In the genomic region with DNA sequence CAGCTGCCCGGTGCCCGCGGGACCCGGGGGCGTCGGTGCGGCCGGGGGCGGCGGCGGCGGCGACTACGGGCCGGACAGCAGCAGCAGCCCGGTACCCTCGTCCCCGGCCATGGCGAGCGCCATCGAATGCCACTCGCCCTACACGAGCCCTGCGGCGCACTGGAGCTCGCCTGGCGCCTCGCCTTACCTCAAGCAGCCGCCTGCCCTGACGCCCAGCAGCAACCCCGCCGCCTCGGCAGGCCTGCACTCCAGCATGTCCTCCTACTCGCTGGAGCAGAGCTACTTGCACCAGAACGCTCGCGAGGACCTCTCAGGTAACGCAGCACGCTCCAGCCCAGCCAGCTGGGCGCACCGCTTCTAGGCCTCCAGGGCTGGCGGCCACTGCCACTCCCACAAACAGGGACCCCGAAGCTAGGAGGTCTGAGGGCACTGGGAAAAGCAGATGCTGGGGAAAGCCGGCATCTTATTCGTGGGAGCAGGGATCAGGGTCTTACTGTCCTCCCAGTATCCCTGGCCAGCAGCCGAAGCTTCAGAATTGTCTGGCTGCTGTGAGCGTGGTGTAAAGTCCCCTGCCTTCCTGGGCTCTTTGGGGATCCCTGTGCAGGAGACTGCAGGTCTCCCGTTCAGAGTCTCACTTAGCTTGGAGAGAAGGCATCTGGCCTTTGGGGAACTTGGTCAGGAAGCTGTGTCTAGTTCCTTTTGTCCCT, we compare ENCODE assay signal across 10 cellular contexts. TPM values are rescaled to one million over a fixed set of nuclear protein-coding genes. Genes with fewer than 3 reads are reported as not detected.
DNase-seq lines count a peak whose midpoint lies in the region; ATAC-seq and TF ChIP-seq lines count a peak whose summit lies in the region.
"Had no signal": no experiment of that assay in that cellular context is flagged by ENCODE, and none has a peak within 500 bp of the region (broad histone marks: within the 10 kb centered on the region; RNA-seq: fewer than 3 reads in every experiment).

No MANE protein-coding gene starts in this region.

- peak overlapping the region; percentile 32 for H3K4me3 Mint-ChIP-seq in activated naive CD8-positive, alpha-beta T cell
- no peak overlapping the region for H3K4me3 Mint-ChIP-seq in activated naive CD8-positive, alpha-beta T cell treated with anti-CD3 and anti-CD28 coated beads for 36 hours
- H3K4me3 Mint-ChIP-seq in memory B cell = peak overlapping the region; percentile 44

- DNase-seq in activated naive CD8-positive, alpha-beta T cell treated with anti-CD3 and anti-CD28 coated beads for 36 hours = no peak
- no peak for DNase-seq in brain microvascular endothelial cell
- no peak for DNase-seq in memory B cell (ENCODE audit: low spot score in 2 of 2)
- DNase-seq in transverse colon = no peak
- no peak for DNase-seq in SK-N-DZ (ENCODE audit: low spot score)
- DNase-seq in NCI-H2081 treated with DMSO at 0.1 percent for 48 hours (lab: John Stamatoyannopoulos, UW) = no peak
- DNase-seq in NCI-H2196 (lab: John Stamatoyannopoulos, UW; ENCODE audit: unreplicated experiment) = no peak

- in situ Hi-C loops in brain microvascular endothelial cell (cut with HindIII; ENCODE audit: low pct_ligation_motif_present, low sequenced_read_pairs) = no loop called here
- in situ Hi-C loops in transverse colon (cut with MboI; ENCODE audit: low pct_ligation_motif_present in 1 of 4, low pct_unique_long_range_greater_than_20kb in 1 of 4, low sequenced_read_pairs in 3 of 4) = loop anchor here in 2 of 4 donors (10.0 to 25.0 kb wide), 3 partner anchors 479 to 806 kb away; no protein-coding TSS in a partner anchor

- no peak for TF ChIP-seq EP300 in transverse colon (IDR thresholded peaks at IDR 0.05; ENCODE audit: low read depth)

- no peaks in the 10 kb centered on the region for H3K36me3 Mint-ChIP-seq in activated naive CD8-positive, alpha-beta T cell
- H3K36me3 Mint-ChIP-seq in activated naive CD8-positive, alpha-beta T cell treated with anti-CD3 and anti-CD28 coated beads for 36 hours = no peaks in the 10 kb centered on the region
- H3K36me3 Mint-ChIP-seq in memory B cell = no peaks in the 10 kb centered on the region

- peaks cover 23% of the 10 kb centered on the region for H3K4me1 Mint-ChIP-seq in activated naive CD8-positive, alpha-beta T cell (ENCODE audit: low read depth)
- H3K4me1 Mint-ChIP-seq in activated naive CD8-positive, alpha-beta T cell treated with anti-CD3 and anti-CD28 coated beads for 36 hours = peaks cover 17% of the 10 kb centered on the region
- H3K4me1 Mint-ChIP-seq in memory B cell = peaks cover 19% of the 10 kb centered on the region

- peaks cover 45% of the 10 kb centered on the region for H3K27me3 Mint-ChIP-seq in activated naive CD8-positive, alpha-beta T cell
- peaks cover 88% of the 10 kb centered on the region for H3K27me3 Mint-ChIP-seq in activated naive CD8-positive, alpha-beta T cell treated with anti-CD3 and anti-CD28 coated beads for 36 hours
- H3K27me3 Mint-ChIP-seq in memory B cell = peaks cover 36% of the 10 kb centered on the region

- ATAC-seq in memory B cell (ENCODE audit: low read depth) = no peak

- H3K9me3 ChIP-seq in transverse colon = no peaks in the 10 kb centered on the region

- H3K4me3 ChIP-seq in brain microvascular endothelial cell (ENCODE audit: low read depth, low read length) = peak overlapping the region; percentile 22
- H3K4me3 ChIP-seq in transverse colon = peak overlapping the region; percentile 28 to 56 (median 47)

- TF ChIP-seq POLR2A in transverse colon (IDR thresholded peaks at IDR 0.05) = no peak

- H3K27ac ChIP-seq in brain microvascular endothelial cell = no peak overlapping the region
- H3K27ac ChIP-seq in transverse colon = peak overlapping the region; percentile 82 to 88 (median 86)

- 0 to 17% methylated on average over 1 to 36 of the region's 48 CpGs for WGBS in transverse colon (ENCODE audit: low coverage in 1 of 2), 2 donors

- H3K27me3 ChIP-seq in brain microvascular endothelial cell (replicated peaks) (peaks cover 70% of the 10 kb centered on the region), transverse colon (peaks cover 97% of the 10 kb centered on the region)

- TF ChIP-seq CTCF in brain microvascular endothelial cell (IDR thresholded peaks at IDR 0.05; ENCODE audit: low read depth, low read length, missing control alignments) = no peak
- TF ChIP-seq CTCF in transverse colon (IDR thresholded peaks at IDR 0.05) = no peak

- H3K36me3 ChIP-seq in brain microvascular endothelial cell (replicated peaks) (no peaks in the 10 kb centered on the region), transverse colon (no peaks in the 10 kb centered on the region)

- H3K4me1 ChIP-seq in transverse colon = peaks cover 0 to 20% (median 5%) of the 10 kb centered on the region in 4 donors

- H3K9me3 Mint-ChIP-seq in activated naive CD8-positive, alpha-beta T cell (ENCODE audit: low read depth) = no peaks in the 10 kb centered on the region
- no peaks in the 10 kb centered on the region for H3K9me3 Mint-ChIP-seq in activated naive CD8-positive, alpha-beta T cell treated with anti-CD3 and anti-CD28 coated beads for 36 hours
- no peaks in the 10 kb centered on the region for H3K9me3 Mint-ChIP-seq in memory B cell

- H3K27ac Mint-ChIP-seq in activated naive CD8-positive, alpha-beta T cell = no peak overlapping the region
- H3K27ac Mint-ChIP-seq in activated naive CD8-positive, alpha-beta T cell treated with anti-CD3 and anti-CD28 coated beads for 36 hours = no peak overlapping the region
- H3K27ac Mint-ChIP-seq in memory B cell = no peak overlapping the region

- intact Hi-C loops in transverse colon (cut with DNase I; ENCODE audit: low total_unique reads) = no loop called here

RNA-seq across cellular contexts. Expression of a gene that starts 1.6 kb away (rescaled TPM):
- not detected for total RNA-seq in activated naive CD8-positive, alpha-beta T cell treated with anti-CD3 and anti-CD28 coated beads for 36 hours
- total RNA-seq in transverse colon = 10 to 100 TPM in 3 of 4 donors, 1 to 10 TPM in 1; 9.0 to 45.2 (median 13.5) TPM
- polyA plus RNA-seq in SK-N-DZ (2014; cell fraction: cytosol; rRNA removed) = not detected in 2 replicates
- polyA plus RNA-seq in SK-N-DZ (2014; cell fraction: nucleus; rRNA removed) = not detected in 2 replicates
- total RNA-seq: lung microvascular endothelial cell; T-helper 1 cell treated with Interleukin-12 subunit alpha and Interleukin-12 subunit beta and Interleukin-4 antibody, amounts not matched to agents 30 ng/mL and 1 ng/mL, for 36 hours had no signal

Comparison
In these comparisons a context has a peak if more than half of its experiments do, and no peak if none do; other contexts are left out.
1. RNA of a gene that starts 1.6 kb away (total RNA-seq): 9.0 to 45.2 TPM in transverse colon; not detected in activated naive CD8-positive, alpha-beta T cell treated with anti-CD3 and anti-CD28 coated beads for 36 hours; every median in the first group is over 10 times any median in the second.